ENCODE assay signal across 8 cellular contexts in genomic region chr14:49853572-49854375, GRCh38. TPM values are rescaled to one million over a fixed set of nuclear protein-coding genes. Genes with fewer than 3 reads are reported as not detected.
DNase-seq lines count a peak whose midpoint lies in the region; ATAC-seq and TF ChIP-seq lines count a peak whose summit lies in the region.

No MANE protein-coding gene starts in this region.

- H3K36me3 ChIP-seq in neural progenitor cell = peaks cover 7% of the 10 kb centered on the region

- H3K9me3 ChIP-seq in neural progenitor cell (ENCODE audit: low read depth) = no peaks in the 10 kb centered on the region

- H3K27ac ChIP-seq in neural progenitor cell = no peak overlapping the region

- no peaks in the 10 kb centered on the region for H3K9me3 Mint-ChIP-seq in activated T-helper 17 cell treated with anti-CD3 and anti-CD28 coated beads, Interleukin-2, amount 50 U/mL, for 72 hours
- peaks cover 2% of the 10 kb centered on the region for H3K9me3 Mint-ChIP-seq in neural progenitor cell
- H3K9me3 Mint-ChIP-seq in stimulated activated naive CD8-positive, alpha-beta T cell treated with anti-CD3 and anti-CD28 coated beads, Interleukin-15, amount 100 ng/mL, for 72 hours = no peaks in the 10 kb centered on the region

- H3K4me1 ChIP-seq in neural progenitor cell = peaks cover 10% of the 10 kb centered on the region

- H3K4me2 ChIP-seq in neural progenitor cell = no peak overlapping the region

- no peaks in the 10 kb centered on the region for H3K27me3 ChIP-seq in neural progenitor cell

- no peaks in the 10 kb centered on the region for H4K20me1 ChIP-seq in neural progenitor cell (ENCODE audit: low read depth)

- TF ChIP-seq CTCF in GM12865 (IDR thresholded peaks at IDR 0.05; ENCODE audit: insufficient read depth, low read depth, low read length, missing control alignments) (peak; percentile 65), fibroblast of pulmonary artery (IDR thresholded peaks at IDR 0.05; ENCODE audit: low read length, missing control alignments) (peak; percentile 72), neural progenitor cell (IDR thresholded peaks at IDR 0.05) (peak; percentile 82)

- H3K4me3 ChIP-seq in GM12865 (ENCODE audit: low read depth, low read length) (peak overlapping the region; percentile 74), fibroblast of pulmonary artery (replicated peaks; ENCODE audit: low read depth, low read length) (peak overlapping the region; percentile 98), neural progenitor cell (peak overlapping the region; percentile 85)

- no peak overlapping the region for H2AFZ ChIP-seq in neural progenitor cell (replicated peaks)

- DNase-seq in GM12865 (ENCODE audit: low read depth) = peak; percentile 89
- peak in 70 of 76 experiments; percentile 9 to 77 (median 47) for DNase-seq in HUDEP-2 (lab: John Stamatoyannopoulos, UW; ENCODE audit: unreplicated experiment in 76 of 76)
- DNase-seq in RKO (ENCODE audit: low spot score) = peak; percentile 94
- DNase-seq in fibroblast of pulmonary artery (ENCODE audit: low read depth) = peak; percentile 89
- DNase-seq in neural progenitor cell (ENCODE audit: low spot score) = peak; percentile 91
- DNase-seq in stimulated activated naive CD8-positive, alpha-beta T cell treated with anti-CD3 and anti-CD28 coated beads, Interleukin-15, amount 100 ng/mL, for 72 hours = peak; percentile 67 to 74
- no peak for DNase-seq in GOT3 (lab: John Stamatoyannopoulos, UW)

- peaks cover 40% of the 10 kb centered on the region for H3K79me2 ChIP-seq in neural progenitor cell (ENCODE audit: low read depth)

- peak; percentile 60 for ATAC-seq in activated T-helper 17 cell treated with anti-CD3 and anti-CD28 coated beads, Interleukin-2, amount 50 U/mL, for 72 hours (replicated peaks)
- ATAC-seq in stimulated activated naive CD8-positive, alpha-beta T cell treated with anti-CD3 and anti-CD28 coated beads, Interleukin-15, amount 100 ng/mL, for 72 hours = peak; percentile 67

- no peak overlapping the region for H3K9ac ChIP-seq in neural progenitor cell

- H3K27me3 Mint-ChIP-seq in activated T-helper 17 cell treated with anti-CD3 and anti-CD28 coated beads, Interleukin-2, amount 50 U/mL, for 72 hours = no peaks in the 10 kb centered on the region
- H3K27me3 Mint-ChIP-seq in neural progenitor cell (ENCODE audit: insufficient read depth, low read depth) = no peaks in the 10 kb centered on the region
- H3K27me3 Mint-ChIP-seq in stimulated activated naive CD8-positive, alpha-beta T cell treated with anti-CD3 and anti-CD28 coated beads, Interleukin-15, amount 100 ng/mL, for 72 hours = no peaks in the 10 kb centered on the region

- H3F3A ChIP-seq in neural progenitor cell (ENCODE audit: low read depth) = peaks cover 20% of the 10 kb centered on the region

- H3K27ac Mint-ChIP-seq in activated T-helper 17 cell treated with anti-CD3 and anti-CD28 coated beads, Interleukin-2, amount 50 U/mL, for 72 hours = peak overlapping the region; percentile 98
- H3K27ac Mint-ChIP-seq in neural progenitor cell = no peak overlapping the region
- peak overlapping the region in 1 of 2 donors; percentile 34 for H3K27ac Mint-ChIP-seq in stimulated activated naive CD8-positive, alpha-beta T cell treated with anti-CD3 and anti-CD28 coated beads, Interleukin-15, amount 100 ng/mL, for 72 hours

- peaks cover 43% of the 10 kb centered on the region for H3K36me3 Mint-ChIP-seq in activated T-helper 17 cell treated with anti-CD3 and anti-CD28 coated beads, Interleukin-2, amount 50 U/mL, for 72 hours (ENCODE audit: low read depth)
- peaks cover 8% of the 10 kb centered on the region for H3K36me3 Mint-ChIP-seq in neural progenitor cell

- H3K4me1 Mint-ChIP-seq in activated T-helper 17 cell treated with anti-CD3 and anti-CD28 coated beads, Interleukin-2, amount 50 U/mL, for 72 hours = peaks cover 19% of the 10 kb centered on the region
- peaks cover 15% of the 10 kb centered on the region for H3K4me1 Mint-ChIP-seq in neural progenitor cell
- H3K4me1 Mint-ChIP-seq in stimulated activated naive CD8-positive, alpha-beta T cell treated with anti-CD3 and anti-CD28 coated beads, Interleukin-15, amount 100 ng/mL, for 72 hours = peaks cover 58% of the 10 kb centered on the region

- peak overlapping the region; percentile 93 for H3K4me3 Mint-ChIP-seq in activated T-helper 17 cell treated with anti-CD3 and anti-CD28 coated beads, Interleukin-2, amount 50 U/mL, for 72 hours
- H3K4me3 Mint-ChIP-seq in neural progenitor cell = peak overlapping the region; percentile 100
- H3K4me3 Mint-ChIP-seq in stimulated activated naive CD8-positive, alpha-beta T cell treated with anti-CD3 and anti-CD28 coated beads, Interleukin-15, amount 100 ng/mL, for 72 hours = peak overlapping the region; percentile 93 to 98

RNA-seq across cellular contexts. Expression of gene NEMF, which starts 1.2 kb away (rescaled TPM):
- 10 to 100 TPM; 79.9 to 86.6 TPM for total RNA-seq in activated T-helper 17 cell treated with anti-CD3 and anti-CD28 coated beads, Interleukin-2, amount 50 U/mL, for 72 hours
- total RNA-seq in neural progenitor cell (ENCODE audit: low replicate concordance) = 60.5 and 83.0 TPM in 2 replicates

RNA-seq across cellular contexts. Expression of gene ARF6, which starts 39.1 kb away (rescaled TPM):
- 100 to 1,000 TPM; 161 to 163 TPM for total RNA-seq in activated T-helper 17 cell treated with anti-CD3 and anti-CD28 coated beads, Interleukin-2, amount 50 U/mL, for 72 hours
- 41.6 and 48.7 TPM in 2 replicates for total RNA-seq in neural progenitor cell (ENCODE audit: low replicate concordance)
